In genomic region chr19:39709026-39709872, GRCh38 we compare ENCODE assay signal across 28 cellular contexts. TPM values are rescaled to one million over a fixed set of nuclear protein-coding genes. Genes with fewer than 3 reads are reported as not detected.
"Had no signal": no experiment of that assay in that cellular context is flagged by ENCODE, and none has a peak within 500 bp of the region (broad histone marks: within the 10 kb centered on the region; RNA-seq: fewer than 3 reads in every experiment).

No MANE protein-coding gene starts in this region.

- H3K79me2 ChIP-seq: hepatocyte had no signal

- H2AFZ ChIP-seq: hepatocyte had no signal

- H3K9me3 ChIP-seq: mucosa of descending colon, pancreas, upper lobe of right lung had no signal

- H3K4me3 ChIP-seq: cardiac muscle cell, hepatocyte, mucosa of descending colon, pancreas, upper lobe of right lung had no signal

- H3K27ac ChIP-seq: cardiac muscle cell, hepatocyte, pancreas, upper lobe of right lung had no signal

- DNase-seq: activated CD8-positive, alpha-beta memory T cell treated with anti-CD3 and anti-CD28 coated beads for 24 hours; activated CD8-positive, alpha-beta memory T cell treated with anti-CD3 and anti-CD28 coated beads, Interleukin-2, amount 50 U/mL, for 4 hours; activated effector memory CD4-positive, alpha-beta T cell treated with Interleukin-2 at 50 U/mL for 16 hours; activated naive CD4-positive, alpha-beta T cell treated with anti-CD3 and anti-CD28 coated beads for 36 hours; activated naive CD8-positive, alpha-beta T cell treated with anti-CD3 and anti-CD28 coated beads, Interleukin-2, amount 10 ng/mL, durations not matched to agents 7 days and 5 days; activated T-cell treated with anti-CD3 and anti-CD28 coated beads, Interleukin-2, amount 50 U/mL, for 72 hours; amniotic stem cell; left colon; mesenchymal stem cell; mucosa of descending colon; nephron progenitor cell; pancreas; right cardiac atrium; stimulated activated CD4-positive, alpha-beta T cell treated with anti-CD3 and anti-CD28 coated beads, Interleukin-12 subunit alpha, Interleukin-12 subunit beta, amount 100 ng/mL, for 4 hours; stimulated activated CD4-positive, alpha-beta T cell treated with anti-CD3 and anti-CD28 coated beads, Interleukin-4, amount 100 ng/mL, for 4 hours; stimulated activated naive CD8-positive, alpha-beta T cell treated with anti-CD3 and anti-CD28 coated beads, Interleukin-15, Interleukin-2, amounts not matched to agents 100 U/mL and 50 U/mL, for 24 hours; T-helper 1 cell; T-helper 9 cell; upper lobe of right lung had no signal

- H3K4me1 ChIP-seq: pancreas, upper lobe of right lung had no signal

- H3K4me2 ChIP-seq: hepatocyte had no signal

- FAIRE-seq: pancreas had no signal

- H3K27me3 ChIP-seq: cardiac muscle cell, hepatocyte, pancreas, upper lobe of right lung had no signal

- ATAC-seq: left colon; mucosa of descending colon; pancreas; right cardiac atrium; stimulated activated naive CD8-positive, alpha-beta T cell treated with anti-CD3 and anti-CD28 coated beads, Interleukin-15, Interleukin-2, amounts not matched to agents 100 U/mL and 50 U/mL, for 24 hours; upper lobe of right lung had no signal

- H3K36me3 ChIP-seq: cardiac muscle cell, pancreas, upper lobe of right lung had no signal

RNA-seq across cellular contexts. Expression of gene LGALS14, which starts 5.0 kb away (rescaled TPM):
- total RNA-seq: activated naive CD8-positive, alpha-beta T cell treated with anti-CD3 and anti-CD28 coated beads, Interleukin-2, amount 10 ng/mL, durations not matched to agents 7 days and 5 days; cardiac muscle cell; chondrocyte; epithelial cell of proximal tubule; fibroblast of villous mesenchyme; glomerular endothelial cell; left colon; lower leg skin; mucosa of descending colon; pancreas; pulmonary artery endothelial cell; right cardiac atrium; subcutaneous adipose tissue; upper lobe of right lung had no signal
- polyA plus RNA-seq: cardiac muscle cell, pancreas, right cardiac atrium had no signal

RNA-seq across cellular contexts. Expression of gene CLC, which starts 28.6 kb away (rescaled TPM):
- total RNA-seq: activated naive CD4-positive, alpha-beta T cell treated with anti-CD3 and anti-CD28 coated beads for 36 hours; activated naive CD8-positive, alpha-beta T cell treated with anti-CD3 and anti-CD28 coated beads, Interleukin-2, amount 10 ng/mL, durations not matched to agents 7 days and 5 days; cardiac muscle cell; chondrocyte; epithelial cell of proximal tubule; fibroblast of villous mesenchyme; glomerular endothelial cell; hepatocyte; lower leg skin; pulmonary artery endothelial cell; right cardiac atrium; subcutaneous adipose tissue; upper lobe of right lung had no signal
- polyA plus RNA-seq: cardiac muscle cell, hepatocyte, pancreas, right cardiac atrium had no signal

RNA-seq across cellular contexts. Expression of gene LGALS16, which starts 53.5 kb away (rescaled TPM):
- total RNA-seq: activated naive CD4-positive, alpha-beta T cell treated with anti-CD3 and anti-CD28 coated beads for 36 hours; activated naive CD8-positive, alpha-beta T cell treated with anti-CD3 and anti-CD28 coated beads, Interleukin-2, amount 10 ng/mL, durations not matched to agents 7 days and 5 days; activated T-cell treated with anti-CD3 and anti-CD28 coated beads, Interleukin-2, amount 50 U/mL, for 72 hours; cardiac muscle cell; chondrocyte; epithelial cell of proximal tubule; fibroblast of villous mesenchyme; glomerular endothelial cell; hepatocyte; left colon; lower leg skin; mucosa of descending colon; pancreas; pulmonary artery endothelial cell; right cardiac atrium; subcutaneous adipose tissue; upper lobe of right lung had no signal
- polyA plus RNA-seq: cardiac muscle cell, hepatocyte, pancreas, right cardiac atrium had no signal
